In genomic region chr5:16467363-16468219, GRCh38 we compare ENCODE assay signal across 8 cellular contexts. TPM values are rescaled to one million over a fixed set of nuclear protein-coding genes. Genes with fewer than 3 reads are reported as not detected.
A peak's percentile ranks its signal among the peaks of the same experiment; 100 is the strongest.
DNase-seq lines count a peak whose midpoint lies in the region; ATAC-seq, FAIRE-seq and TF ChIP-seq lines count a peak whose summit lies in the region.

No MANE protein-coding gene starts in this region.

- POLR2A ChIA-PET in endothelial cell of umbilical vein (lab: Charles Lee), result no interaction called here

- H3K27me3 ChIP-seq in OCI-LY1 (ENCODE audit: insufficient read depth, low read length), result no peaks in the 10 kb centered on the region
- no peaks in the 10 kb centered on the region for H3K27me3 ChIP-seq in endothelial cell of umbilical vein (ENCODE audit: control insufficient read depth in 2 of 2, insufficient read depth in 2 of 2, low read length in 2 of 2)
- no peaks in the 10 kb centered on the region for H3K27me3 ChIP-seq in rectal smooth muscle tissue (ENCODE audit: control insufficient read depth, insufficient read depth, low read length)

- H2AFZ ChIP-seq in OCI-LY1 (ENCODE audit: low read length) (no peak overlapping the region), endothelial cell of umbilical vein (ENCODE audit: low read depth, low read length) (no peak overlapping the region)

- peak overlapping the region; percentile 99 for H3K4me3 Mint-ChIP-seq in activated CD4-positive, alpha-beta T cell treated with anti-CD3 and anti-CD28 coated beads, Interleukin-2, amount 10 ng/mL, durations not matched to agents 24 days and 14 days

- TF ChIP-seq CTCF in OCI-LY1 (IDR thresholded peaks at IDR 0.05; ENCODE audit: low read length), result no peak
- TF ChIP-seq CTCF in endothelial cell of umbilical vein (IDR thresholded peaks at IDR 0.05; ENCODE audit: extremely low read depth in 1 of 2, insufficient read depth in 1 of 2, low read depth in 1 of 2, low read length in 2 of 2), result no peak

- H3K9me1 ChIP-seq in endothelial cell of umbilical vein (replicated peaks; ENCODE audit: control insufficient read depth, extremely low read depth, insufficient read depth, low read length), result no peaks in the 10 kb centered on the region

- H3K9ac ChIP-seq in OCI-LY1 (ENCODE audit: low read length) (no peak overlapping the region), endothelial cell of umbilical vein (replicated peaks; ENCODE audit: extremely low read depth, insufficient read depth, low read length) (no peak overlapping the region), rectal smooth muscle tissue (ENCODE audit: low read length) (no peak overlapping the region)

- H3K27ac ChIP-seq in OCI-LY1 (ENCODE audit: low read depth, low read length, poor library complexity, severe bottlenecking), result no peak overlapping the region
- H3K27ac ChIP-seq in endothelial cell of umbilical vein (ENCODE audit: insufficient read depth, low read depth, low read length), result peak overlapping the region; percentile 3
- H3K27ac ChIP-seq in rectal smooth muscle tissue (ENCODE audit: low read depth, low read length), result no peak overlapping the region

- no peaks in the 10 kb centered on the region for H3K9me3 Mint-ChIP-seq in activated CD4-positive, alpha-beta T cell treated with anti-CD3 and anti-CD28 coated beads, Interleukin-2, amount 10 ng/mL, durations not matched to agents 24 days and 14 days

- peak overlapping the region; percentile 95 for H3K27ac Mint-ChIP-seq in activated CD4-positive, alpha-beta T cell treated with anti-CD3 and anti-CD28 coated beads, Interleukin-2, amount 10 ng/mL, durations not matched to agents 24 days and 14 days

- H3K4me2 ChIP-seq in OCI-LY1 (ENCODE audit: low read length), result peak overlapping the region; percentile 87
- H3K4me2 ChIP-seq in endothelial cell of umbilical vein (ENCODE audit: insufficient read depth, low read length), result no peak overlapping the region

- H4K20me1 ChIP-seq in OCI-LY1 (ENCODE audit: insufficient read depth, low read length) (no peaks in the 10 kb centered on the region), endothelial cell of umbilical vein (replicated peaks; ENCODE audit: control insufficient read depth, extremely low read depth, insufficient read depth, low read length) (no peaks in the 10 kb centered on the region)

- no peaks in the 10 kb centered on the region for H3K27me3 Mint-ChIP-seq in activated CD4-positive, alpha-beta T cell treated with anti-CD3 and anti-CD28 coated beads, Interleukin-2, amount 10 ng/mL, durations not matched to agents 24 days and 14 days

- H3K4me1 Mint-ChIP-seq in activated CD4-positive, alpha-beta T cell treated with anti-CD3 and anti-CD28 coated beads, Interleukin-2, amount 10 ng/mL, durations not matched to agents 24 days and 14 days, result peaks cover 39% of the 10 kb centered on the region

- intact Hi-C loops in activated CD4-positive, alpha-beta T cell treated with anti-CD3 and anti-CD28 coated beads, Interleukin-2, amount 10 ng/mL, durations not matched to agents 24 days and 14 days (cut with micrococcal nuclease), result loop anchor here (1.0 to 10.0 kb wide), 5 partner anchors 8 to 1873 kb away; partner anchors contain the start of gene MYO10
- intact Hi-C loops in endothelial cell of umbilical vein (cut with micrococcal nuclease), result loop anchor here (5.0 kb wide), 1 partner anchor 85 kb away; no protein-coding TSS in a partner anchor

- no peaks in the 10 kb centered on the region for H3F3A ChIP-seq in OCI-LY1 (ENCODE audit: insufficient read depth, low read length)

- peak; percentile 55 for FAIRE-seq in endothelial cell of umbilical vein (lab: Jason Lieb, UNC)

- H3K36me3 ChIP-seq in OCI-LY1 (ENCODE audit: insufficient read depth, low read length) (peaks cover 13% of the 10 kb centered on the region), endothelial cell of umbilical vein (ENCODE audit: control insufficient read depth in 2 of 2, extremely low read depth in 1 of 2, insufficient read depth in 2 of 2, low read length in 2 of 2) (peaks cover 0 to 4% of the 10 kb centered on the region in 2 experiments), rectal smooth muscle tissue (ENCODE audit: control insufficient read depth, insufficient read depth, low read length) (peaks cover 4% of the 10 kb centered on the region)

- no peaks in the 10 kb centered on the region for H3K9me2 ChIP-seq in OCI-LY1 (ENCODE audit: low read depth, low read length)

- peak; percentile 66 for DNase-seq in activated CD4-positive, alpha-beta T cell treated with anti-CD3 and anti-CD28 coated beads, Interleukin-2, amount 10 ng/mL, durations not matched to agents 24 days and 14 days
- DNase-seq in activated CD4-positive, alpha-beta T cell treated with anti-CD3 and anti-CD28 coated beads for 4 hours, result no peak
- peak; percentile 2 for DNase-seq in endothelial cell of umbilical vein (ENCODE audit: low read depth, low spot score)
- no peak for DNase-seq in activated gamma-delta T cell treated with Interleukin-2 at 50 U/mL for 16 hours
- no peak for DNase-seq in Ammon's horn (ENCODE audit: low spot score)

- H3K79me2 ChIP-seq in OCI-LY1 (ENCODE audit: insufficient read depth, low read length), result peaks cover 19% of the 10 kb centered on the region
- peaks cover 23% of the 10 kb centered on the region for H3K79me2 ChIP-seq in endothelial cell of umbilical vein (ENCODE audit: control insufficient read depth, insufficient read depth, low read length)

- H3K4me3 ChIP-seq in OCI-LY1 (ENCODE audit: low read depth, low read length, poor library complexity, severe bottlenecking) (peak overlapping the region; percentile 97), endothelial cell of umbilical vein (replicated peaks in 1 of 3; ENCODE audit: insufficient read depth in 1 of 3, low read depth in 1 of 3, low read length in 3 of 3) (no peak overlapping the region), rectal smooth muscle tissue (ENCODE audit: low read length) (peak overlapping the region; percentile 78)

- peak; percentile 72 for ATAC-seq in HG02759 (IDR thresholded peaks at IDR 0.05; ENCODE audit: unreplicated experiment)

- CTCF ChIA-PET in endothelial cell of umbilical vein (lab: Charles Lee), result interaction anchor here (1.5 to 1.7 kb wide), 3 partner anchors 11 to 749 kb away, joined by 3 to 12 read pairs (median 5); no protein-coding TSS in a partner anchor

- peaks cover 32% of the 10 kb centered on the region for H3K36me3 Mint-ChIP-seq in activated CD4-positive, alpha-beta T cell treated with anti-CD3 and anti-CD28 coated beads, Interleukin-2, amount 10 ng/mL, durations not matched to agents 24 days and 14 days (ENCODE audit: low read depth)

- TF ChIP-seq POLR2A in endothelial cell of umbilical vein (IDR thresholded peaks at IDR 0.05; ENCODE audit: low read depth, low read length), result no peak

- peaks cover 37% of the 10 kb centered on the region for H3K4me1 ChIP-seq in OCI-LY1 (ENCODE audit: insufficient read depth, low read length, severe bottlenecking)
- H3K4me1 ChIP-seq in endothelial cell of umbilical vein (ENCODE audit: control insufficient read depth, extremely low read depth, insufficient read depth, low read length), result peaks cover 27% of the 10 kb centered on the region
- peaks cover 12% of the 10 kb centered on the region for H3K4me1 ChIP-seq in rectal smooth muscle tissue (ENCODE audit: control insufficient read depth, insufficient read depth, low read length)

- BruUV-seq in endothelial cell of umbilical vein (replicated peaks; lab: Mats Ljungman, UMichigan), result no TSS peak

- dilution Hi-C loops in endothelial cell of umbilical vein (cut with MboI; ENCODE audit: extremely low pct_ligation_motif_present, low sequenced_read_pairs), result no loop called here

- no peaks in the 10 kb centered on the region for H3K9me3 ChIP-seq in OCI-LY1 (ENCODE audit: low read length)
- no peaks in the 10 kb centered on the region for H3K9me3 ChIP-seq in endothelial cell of umbilical vein (replicated peaks; ENCODE audit: control insufficient read depth, insufficient read depth, low read length)

TF ChIP-seq in endothelial cell of umbilical vein, 7 proteins besides CTCF, POLR2A, EP300 and RAD21:
- TF ChIP-seq FOS (IDR thresholded peaks at IDR 0.05; ENCODE audit: borderline replicate concordance, insufficient read depth, low read length) (peak; percentile 17), MYC (IDR thresholded peaks at IDR 0.05; ENCODE audit: low read depth, low read length) (no peak)

RNA-seq across cellular contexts. Expression of gene ZNF622, which starts 2.0 kb away (rescaled TPM):
- 40.7 and 43.0 TPM in 2 replicates for total RNA-seq in activated CD4-positive, alpha-beta T cell treated with anti-CD3 and anti-CD28 coated beads, Interleukin-2, amount 10 ng/mL, durations not matched to agents 24 days and 14 days
- 23.1 and 26.6 TPM in 2 replicates for total RNA-seq in endothelial cell of umbilical vein
- 8.2 and 10.0 TPM in 2 replicates for polyA plus RNA-seq in endothelial cell of umbilical vein
- polyA plus RNA-seq in endothelial cell of umbilical vein (2011; cell fraction: cytosol; rRNA removed), result 12.9 and 13.1 TPM in 2 replicates
- 8.0 and 8.7 TPM in 2 replicates for polyA plus RNA-seq in endothelial cell of umbilical vein (2011; cell fraction: nucleus; rRNA removed)
- polyA plus RNA-seq in endothelial cell of umbilical vein (2012), result 24.1 and 29.4 TPM in 2 replicates
- polyA minus RNA-seq in endothelial cell of umbilical vein, result 8.7 and 9.3 TPM in 2 replicates
- 27.0 TPM for polyA minus RNA-seq in endothelial cell of umbilical vein (2011; cell fraction: cytosol; rRNA and poly(A)+ RNA removed)
- polyA minus RNA-seq in endothelial cell of umbilical vein (2011; cell fraction: nucleus; rRNA and poly(A)+ RNA removed), result 4.6 and 7.5 TPM in 2 replicates

Comparison
In these comparisons a context has a peak if more than half of its experiments do, and no peak if none do; other contexts are left out.
1. DNase-seq: peak in activated CD4-positive, alpha-beta T cell treated with anti-CD3 and anti-CD28 coated beads, Interleukin-2, amount 10 ng/mL, durations not matched to agents 24 days and 14 days (single experiment) and endothelial cell of umbilical vein (single experiment); none in activated CD4-positive, alpha-beta T cell treated with anti-CD3 and anti-CD28 coated beads for 4 hours (0 of 2), activated gamma-delta T cell treated with Interleukin-2 at 50 U/mL for 16 hours (single experiment) and Ammon's horn (single experiment).
2. H3K4me3 ChIP-seq: peak in OCI-LY1 (single experiment) and rectal smooth muscle tissue (single experiment); none in endothelial cell of umbilical vein (0 of 3).